Comparison of ENCODE assay signal across 1 cellular context in the genomic region with DNA sequence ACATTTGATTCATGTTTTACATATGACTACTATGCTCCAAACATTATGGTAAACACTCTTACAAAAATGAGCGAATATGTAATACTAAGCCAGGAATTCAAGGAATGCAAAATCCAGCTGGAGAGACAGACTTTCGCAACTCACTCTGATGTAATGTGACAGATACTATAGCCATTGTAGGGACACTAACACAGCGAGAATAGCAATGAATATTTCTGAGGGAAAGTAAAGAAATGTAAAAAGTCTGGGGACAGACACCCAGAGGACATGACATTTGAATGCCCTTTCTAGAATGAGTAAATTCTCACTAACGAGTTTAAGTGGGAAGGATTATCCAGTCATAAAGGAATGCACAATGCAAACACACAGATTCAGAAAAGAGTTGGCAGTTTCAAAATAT.
A peak's percentile ranks its signal among the peaks of the same experiment; 100 is the strongest.
TF ChIP-seq lines count a peak whose summit lies in the region.

No MANE protein-coding gene starts in this region.

TF ChIP-seq in HepG2, 621 proteins besides CTCF, POLR2A, EP300 and RAD21 (continued from another document and continues in another):
- TF ChIP-seq CERS6 (CRISPR knock-in tag; IDR thresholded peaks at IDR 0.05) = no peak
- TF ChIP-seq, protein P1, sequence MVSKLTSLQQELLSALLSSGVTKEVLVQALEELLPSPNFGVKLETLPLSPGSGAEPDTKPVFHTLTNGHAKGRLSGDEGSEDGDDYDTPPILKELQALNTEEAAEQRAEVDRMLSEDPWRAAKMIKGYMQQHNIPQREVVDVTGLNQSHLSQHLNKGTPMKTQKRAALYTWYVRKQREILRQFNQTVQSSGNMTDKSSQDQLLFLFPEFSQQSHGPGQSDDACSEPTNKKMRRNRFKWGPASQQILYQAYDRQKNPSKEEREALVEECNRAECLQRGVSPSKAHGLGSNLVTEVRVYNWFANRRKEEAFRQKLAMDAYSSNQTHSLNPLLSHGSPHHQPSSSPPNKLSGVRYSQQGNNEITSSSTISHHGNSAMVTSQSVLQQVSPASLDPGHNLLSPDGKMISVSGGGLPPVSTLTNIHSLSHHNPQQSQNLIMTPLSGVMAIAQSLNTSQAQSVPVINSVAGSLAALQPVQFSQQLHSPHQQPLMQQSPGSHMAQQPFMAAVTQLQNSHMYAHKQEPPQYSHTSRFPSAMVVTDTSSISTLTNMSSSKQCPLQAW (CRISPR knock-in tag; IDR thresholded peaks at IDR 0.05) = no peak
- TF ChIP-seq MYPOP (CRISPR knock-in tag; IDR thresholded peaks at IDR 0.05) = no peak
- TF ChIP-seq SALL1 (CRISPR knock-in tag; IDR thresholded peaks at IDR 0.05) = peak; percentile 36; the same call in 1 of the 2 replicates
- TF ChIP-seq ZBTB20 (CRISPR knock-in tag; IDR thresholded peaks at IDR 0.05; ENCODE audit: borderline replicate concordance, low read depth) = no peak
- peak; percentile 64; the same call in 1 of the 2 replicates for TF ChIP-seq ATF2 (CRISPR knock-in tag; IDR thresholded peaks at IDR 0.05)
- TF ChIP-seq ZNF660 (CRISPR knock-in tag; IDR thresholded peaks at IDR 0.05; ENCODE audit: borderline replicate concordance, low read depth) = no peak
- TF ChIP-seq JDP2 (CRISPR knock-in tag; IDR thresholded peaks at IDR 0.05; ENCODE audit: borderline replicate concordance) = no peak
- no peak for TF ChIP-seq NFIC (IDR thresholded peaks at IDR 0.05; ENCODE audit: low read length)
- no peak for TF ChIP-seq ZNF703 (CRISPR knock-in tag; IDR thresholded peaks at IDR 0.05; ENCODE audit: borderline replicate concordance)
- TF ChIP-seq, protein P2, sequence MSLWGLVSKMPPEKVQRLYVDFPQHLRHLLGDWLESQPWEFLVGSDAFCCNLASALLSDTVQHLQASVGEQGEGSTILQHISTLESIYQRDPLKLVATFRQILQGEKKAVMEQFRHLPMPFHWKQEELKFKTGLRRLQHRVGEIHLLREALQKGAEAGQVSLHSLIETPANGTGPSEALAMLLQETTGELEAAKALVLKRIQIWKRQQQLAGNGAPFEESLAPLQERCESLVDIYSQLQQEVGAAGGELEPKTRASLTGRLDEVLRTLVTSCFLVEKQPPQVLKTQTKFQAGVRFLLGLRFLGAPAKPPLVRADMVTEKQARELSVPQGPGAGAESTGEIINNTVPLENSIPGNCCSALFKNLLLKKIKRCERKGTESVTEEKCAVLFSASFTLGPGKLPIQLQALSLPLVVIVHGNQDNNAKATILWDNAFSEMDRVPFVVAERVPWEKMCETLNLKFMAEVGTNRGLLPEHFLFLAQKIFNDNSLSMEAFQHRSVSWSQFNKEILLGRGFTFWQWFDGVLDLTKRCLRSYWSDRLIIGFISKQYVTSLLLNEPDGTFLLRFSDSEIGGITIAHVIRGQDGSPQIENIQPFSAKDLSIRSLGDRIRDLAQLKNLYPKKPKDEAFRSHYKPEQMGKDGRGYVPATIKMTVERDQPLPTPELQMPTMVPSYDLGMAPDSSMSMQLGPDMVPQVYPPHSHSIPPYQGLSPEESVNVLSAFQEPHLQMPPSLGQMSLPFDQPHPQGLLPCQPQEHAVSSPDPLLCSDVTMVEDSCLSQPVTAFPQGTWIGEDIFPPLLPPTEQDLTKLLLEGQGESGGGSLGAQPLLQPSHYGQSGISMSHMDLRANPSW (CRISPR knock-in tag; IDR thresholded peaks at IDR 0.05; ENCODE audit: borderline replicate concordance) = no peak
- peak; percentile 96 for TF ChIP-seq TFAP4 (IDR thresholded peaks at IDR 0.05; ENCODE audit: borderline replicate concordance, low read depth)
- no peak for TF ChIP-seq SMARCC2 (IDR thresholded peaks at IDR 0.05)
- no peak for TF ChIP-seq ELF3 (CRISPR knock-in tag; IDR thresholded peaks at IDR 0.05)
- TF ChIP-seq SNAI1 (CRISPR knock-in tag; IDR thresholded peaks at IDR 0.05; ENCODE audit: borderline replicate concordance) = no peak
- TF ChIP-seq, protein P3, sequence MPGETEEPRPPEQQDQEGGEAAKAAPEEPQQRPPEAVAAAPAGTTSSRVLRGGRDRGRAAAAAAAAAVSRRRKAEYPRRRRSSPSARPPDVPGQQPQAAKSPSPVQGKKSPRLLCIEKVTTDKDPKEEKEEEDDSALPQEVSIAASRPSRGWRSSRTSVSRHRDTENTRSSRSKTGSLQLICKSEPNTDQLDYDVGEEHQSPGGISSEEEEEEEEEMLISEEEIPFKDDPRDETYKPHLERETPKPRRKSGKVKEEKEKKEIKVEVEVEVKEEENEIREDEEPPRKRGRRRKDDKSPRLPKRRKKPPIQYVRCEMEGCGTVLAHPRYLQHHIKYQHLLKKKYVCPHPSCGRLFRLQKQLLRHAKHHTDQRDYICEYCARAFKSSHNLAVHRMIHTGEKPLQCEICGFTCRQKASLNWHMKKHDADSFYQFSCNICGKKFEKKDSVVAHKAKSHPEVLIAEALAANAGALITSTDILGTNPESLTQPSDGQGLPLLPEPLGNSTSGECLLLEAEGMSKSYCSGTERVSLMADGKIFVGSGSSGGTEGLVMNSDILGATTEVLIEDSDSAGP (CRISPR knock-in tag; IDR thresholded peaks at IDR 0.05; ENCODE audit: borderline replicate concordance) = no peak
- no peak for TF ChIP-seq DPF2 (CRISPR knock-in tag; IDR thresholded peaks at IDR 0.05; ENCODE audit: borderline replicate concordance, low read depth)
- no peak for TF ChIP-seq ZSCAN20 (CRISPR knock-in tag; IDR thresholded peaks at IDR 0.05; ENCODE audit: borderline replicate concordance)
- no peak for TF ChIP-seq ONECUT2 (CRISPR knock-in tag; IDR thresholded peaks at IDR 0.05)
- no peak for TF ChIP-seq ZKSCAN5 (CRISPR knock-in tag; IDR thresholded peaks at IDR 0.05)
- TF ChIP-seq, protein P4, sequence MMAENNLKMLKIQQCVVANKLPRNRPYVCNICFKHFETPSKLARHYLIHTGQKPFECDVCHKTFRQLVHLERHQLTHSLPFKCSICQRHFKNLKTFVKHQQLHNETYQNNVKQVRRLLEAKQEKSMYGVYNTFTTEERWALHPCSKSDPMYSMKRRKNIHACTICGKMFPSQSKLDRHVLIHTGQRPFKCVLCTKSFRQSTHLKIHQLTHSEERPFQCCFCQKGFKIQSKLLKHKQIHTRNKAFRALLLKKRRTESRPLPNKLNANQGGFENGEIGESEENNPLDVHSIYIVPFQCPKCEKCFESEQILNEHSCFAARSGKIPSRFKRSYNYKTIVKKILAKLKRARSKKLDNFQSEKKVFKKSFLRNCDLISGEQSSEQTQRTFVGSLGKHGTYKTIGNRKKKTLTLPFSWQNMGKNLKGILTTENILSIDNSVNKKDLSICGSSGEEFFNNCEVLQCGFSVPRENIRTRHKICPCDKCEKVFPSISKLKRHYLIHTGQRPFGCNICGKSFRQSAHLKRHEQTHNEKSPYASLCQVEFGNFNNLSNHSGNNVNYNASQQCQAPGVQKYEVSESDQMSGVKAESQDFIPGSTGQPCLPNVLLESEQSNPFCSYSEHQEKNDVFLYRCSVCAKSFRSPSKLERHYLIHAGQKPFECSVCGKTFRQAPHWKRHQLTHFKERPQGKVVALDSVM (CRISPR knock-in tag; IDR thresholded peaks at IDR 0.05) = no peak
- no peak for TF ChIP-seq STAT5B (CRISPR knock-in tag; IDR thresholded peaks at IDR 0.05)
- TF ChIP-seq, protein P5, sequence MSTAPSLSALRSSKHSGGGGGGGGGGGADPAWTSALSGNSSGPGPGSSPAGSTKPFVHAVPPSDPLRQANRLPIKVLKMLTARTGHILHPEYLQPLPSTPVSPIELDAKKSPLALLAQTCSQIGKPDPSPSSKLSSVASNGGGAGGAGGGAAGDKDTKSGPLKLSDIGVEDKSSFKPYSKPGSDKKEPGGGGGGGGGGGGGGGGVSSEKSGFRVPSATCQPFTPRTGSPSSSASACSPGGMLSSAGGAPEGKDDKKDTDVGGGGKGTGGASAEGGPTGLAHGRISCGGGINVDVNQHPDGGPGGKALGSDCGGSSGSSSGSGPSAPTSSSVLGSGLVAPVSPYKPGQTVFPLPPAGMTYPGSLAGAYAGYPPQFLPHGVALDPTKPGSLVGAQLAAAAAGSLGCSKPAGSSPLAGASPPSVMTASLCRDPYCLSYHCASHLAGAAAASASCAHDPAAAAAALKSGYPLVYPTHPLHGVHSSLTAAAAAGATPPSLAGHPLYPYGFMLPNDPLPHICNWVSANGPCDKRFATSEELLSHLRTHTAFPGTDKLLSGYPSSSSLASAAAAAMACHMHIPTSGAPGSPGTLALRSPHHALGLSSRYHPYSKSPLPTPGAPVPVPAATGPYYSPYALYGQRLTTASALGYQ (CRISPR knock-in tag; IDR thresholded peaks at IDR 0.05) = no peak
- TF ChIP-seq ZNF598 (CRISPR knock-in tag; IDR thresholded peaks at IDR 0.05; ENCODE audit: borderline replicate concordance) = no peak
- TF ChIP-seq ZNF121 (CRISPR knock-in tag; IDR thresholded peaks at IDR 0.05) = no peak
- TF ChIP-seq, protein P6, sequence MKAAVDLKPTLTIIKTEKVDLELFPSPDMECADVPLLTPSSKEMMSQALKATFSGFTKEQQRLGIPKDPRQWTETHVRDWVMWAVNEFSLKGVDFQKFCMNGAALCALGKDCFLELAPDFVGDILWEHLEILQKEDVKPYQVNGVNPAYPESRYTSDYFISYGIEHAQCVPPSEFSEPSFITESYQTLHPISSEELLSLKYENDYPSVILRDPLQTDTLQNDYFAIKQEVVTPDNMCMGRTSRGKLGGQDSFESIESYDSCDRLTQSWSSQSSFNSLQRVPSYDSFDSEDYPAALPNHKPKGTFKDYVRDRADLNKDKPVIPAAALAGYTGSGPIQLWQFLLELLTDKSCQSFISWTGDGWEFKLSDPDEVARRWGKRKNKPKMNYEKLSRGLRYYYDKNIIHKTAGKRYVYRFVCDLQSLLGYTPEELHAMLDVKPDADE (CRISPR knock-in tag; IDR thresholded peaks at IDR 0.05) = no peak
- no peak for TF ChIP-seq SMC3 (IDR thresholded peaks at IDR 0.05; ENCODE audit: low read length)
- TF ChIP-seq ZNF446 (CRISPR knock-in tag; IDR thresholded peaks at IDR 0.05) = no peak
- no peak for TF ChIP-seq BCL3 (CRISPR knock-in tag; IDR thresholded peaks at IDR 0.05)
- no peak for TF ChIP-seq ZNF839 (CRISPR knock-in tag; IDR thresholded peaks at IDR 0.05; ENCODE audit: borderline replicate concordance)
- TF ChIP-seq ATF6 (CRISPR knock-in tag; conservative IDR thresholded peaks at IDR 0.05) = no peak
- TF ChIP-seq NFKBIZ (CRISPR knock-in tag; IDR thresholded peaks at IDR 0.05) = no peak
